21 cellular contexts compared by ENCODE assay signal in genomic region chr11:76880314-76880713, GRCh38. TPM values are rescaled to one million over a fixed set of nuclear protein-coding genes. Genes with fewer than 3 reads are reported as not detected.
A peak's percentile ranks its signal among the peaks of the same experiment; 100 is the strongest.
DNase-seq lines count a peak whose midpoint lies in the region; ATAC-seq, FAIRE-seq and TF ChIP-seq lines count a peak whose summit lies in the region.
"Had no signal": no experiment of that assay in that cellular context is flagged by ENCODE, and none has a peak within 500 bp of the region (broad histone marks: within the 10 kb centered on the region; RNA-seq: fewer than 3 reads in every experiment).

No MANE protein-coding gene starts in this region.

- no peak overlapping the region for H3K4me3 Mint-ChIP-seq in astrocyte (ENCODE audit: unreplicated experiment)
- H3K4me3 Mint-ChIP-seq: activated naive CD4-positive, alpha-beta T cell treated with anti-CD3 and anti-CD28 coated beads, Interleukin-2, amount 10 ng/mL, durations not matched to agents 7 days and 5 days; CD14-positive monocyte; neural crest cell had no signal

- H3K79me2 ChIP-seq in astrocyte (ENCODE audit: insufficient read depth, low read length): peaks cover 3% of the 10 kb centered on the region

- ATAC-seq in GM18909 (IDR thresholded peaks at IDR 0.05; ENCODE audit: poor library complexity, unreplicated experiment): no peak
- ATAC-seq in HG03378 (IDR thresholded peaks at IDR 0.05; ENCODE audit: unreplicated experiment): no peak
- ATAC-seq: heart right ventricle, left lung, mucosa of descending colon had no signal

- no peaks in the 10 kb centered on the region for H3K36me3 ChIP-seq in astrocyte (ENCODE audit: insufficient read depth, low read length)
- H3K36me3 ChIP-seq: cardiac muscle cell, heart right ventricle, left lung had no signal

- TF ChIP-seq CTCF in AG10803 (conservative IDR thresholded peaks at IDR 0.05; ENCODE audit: low read length): peak; percentile 36
- peak; percentile 13 for TF ChIP-seq CTCF in astrocyte (IDR thresholded peaks at IDR 0.05; ENCODE audit: insufficient read depth, low read depth, low read length)

- no peak overlapping the region for H3K4me2 ChIP-seq in astrocyte (ENCODE audit: low read length)

- H4K20me1 ChIP-seq in astrocyte (ENCODE audit: insufficient read depth, low read length): no peaks in the 10 kb centered on the region

- no peak overlapping the region for H3K27ac ChIP-seq in astrocyte (ENCODE audit: low read depth, low read length)
- H3K27ac ChIP-seq: cardiac muscle cell, heart right ventricle, left lung, VCaP had no signal

- H3K36me3 Mint-ChIP-seq in astrocyte (ENCODE audit: low read depth, unreplicated experiment): no peaks in the 10 kb centered on the region
- H3K36me3 Mint-ChIP-seq: activated naive CD4-positive, alpha-beta T cell treated with anti-CD3 and anti-CD28 coated beads, Interleukin-2, amount 10 ng/mL, durations not matched to agents 7 days and 5 days had no signal

- peak; percentile 31 for DNase-seq in AG10803 (ENCODE audit: low read depth)
- DNase-seq in astrocyte (ENCODE audit: low read depth): no peak
- peak; percentile 43 for DNase-seq in foreskin melanocyte
- DNase-seq in pons (ENCODE audit: low spot score): peak; percentile 96
- DNase-seq in activated CD4-positive, alpha-beta T cell treated with anti-CD3 and anti-CD28 coated beads for 4 hours: no peak
- DNase-seq in DMS 273 (lab: John Stamatoyannopoulos, UW; ENCODE audit: unreplicated experiment): no peak
- DNase-seq: activated naive CD4-positive, alpha-beta T cell treated with anti-CD3 and anti-CD28 coated beads, Interleukin-2, amount 10 ng/mL, durations not matched to agents 7 days and 5 days; Calu3; heart right ventricle; left lung; mucosa of descending colon; NCI-H1417 treated with DMSO at 0.1 percent for 48 hours; NCI-H2081 treated with DMSO at 0.1 percent for 48 hours; stimulated activated CD8-positive, alpha-beta memory T cell treated with anti-CD3 and anti-CD28 coated beads, Interleukin-4, amount 100 ng/mL, for 48 hours had no signal

- H3K4me1 Mint-ChIP-seq in astrocyte (ENCODE audit: low read depth, unreplicated experiment): peaks cover 6% of the 10 kb centered on the region

- H3K27me3 ChIP-seq in astrocyte (ENCODE audit: insufficient read depth, low read length): no peaks in the 10 kb centered on the region
- H3K27me3 ChIP-seq: cardiac muscle cell, heart right ventricle, left lung had no signal

- H3K9me3 ChIP-seq in astrocyte (ENCODE audit: insufficient read depth, low read depth, low read length): no peaks in the 10 kb centered on the region
- H3K9me3 ChIP-seq: heart right ventricle, left lung, mucosa of descending colon had no signal

- H2AFZ ChIP-seq in astrocyte (ENCODE audit: low read depth, low read length): no peak overlapping the region

- H3K9me3 Mint-ChIP-seq in astrocyte (ENCODE audit: unreplicated experiment): no peaks in the 10 kb centered on the region
- H3K9me3 Mint-ChIP-seq: activated naive CD4-positive, alpha-beta T cell treated with anti-CD3 and anti-CD28 coated beads, Interleukin-2, amount 10 ng/mL, durations not matched to agents 7 days and 5 days had no signal

- peaks cover 9% of the 10 kb centered on the region for H3K4me1 ChIP-seq in astrocyte (ENCODE audit: insufficient read depth, low read length)

- H3K27me3 Mint-ChIP-seq in astrocyte (ENCODE audit: low read depth, unreplicated experiment): no peaks in the 10 kb centered on the region
- H3K27me3 Mint-ChIP-seq: activated naive CD4-positive, alpha-beta T cell treated with anti-CD3 and anti-CD28 coated beads, Interleukin-2, amount 10 ng/mL, durations not matched to agents 7 days and 5 days; progenitor cell of endocrine pancreas had no signal

- FAIRE-seq in astrocyte (lab: Jason Lieb, UNC): no peak

- H3K27ac Mint-ChIP-seq in astrocyte (ENCODE audit: unreplicated experiment): no peak overlapping the region
- H3K27ac Mint-ChIP-seq: activated naive CD4-positive, alpha-beta T cell treated with anti-CD3 and anti-CD28 coated beads, Interleukin-2, amount 10 ng/mL, durations not matched to agents 7 days and 5 days; progenitor cell of endocrine pancreas had no signal

- H3K4me3 ChIP-seq in AG10803 (ENCODE audit: low read length): no peak overlapping the region
- H3K4me3 ChIP-seq in astrocyte (ENCODE audit: insufficient read depth, low read depth, low read length): no peak overlapping the region
- H3K4me3 ChIP-seq: cardiac muscle cell, heart right ventricle, left lung, mucosa of descending colon had no signal

- H3K9ac ChIP-seq in astrocyte (ENCODE audit: low read length): no peak overlapping the region

RNA-seq across cellular contexts. Expression of gene ACER3, which starts 19.6 kb away (rescaled TPM):
- 14.9 and 17.3 TPM in 2 replicates for total RNA-seq in astrocyte

Comparison
In these comparisons a context has a peak if more than half of its experiments do, and no peak if none do; other contexts are left out.
1. DNase-seq: peak in AG10803 (single experiment), foreskin melanocyte (single experiment) and pons (single experiment); none in astrocyte (single experiment), activated CD4-positive, alpha-beta T cell treated with anti-CD3 and anti-CD28 coated beads for 4 hours (0 of 2) and DMS 273 (single experiment).